In the genomic region with DNA sequence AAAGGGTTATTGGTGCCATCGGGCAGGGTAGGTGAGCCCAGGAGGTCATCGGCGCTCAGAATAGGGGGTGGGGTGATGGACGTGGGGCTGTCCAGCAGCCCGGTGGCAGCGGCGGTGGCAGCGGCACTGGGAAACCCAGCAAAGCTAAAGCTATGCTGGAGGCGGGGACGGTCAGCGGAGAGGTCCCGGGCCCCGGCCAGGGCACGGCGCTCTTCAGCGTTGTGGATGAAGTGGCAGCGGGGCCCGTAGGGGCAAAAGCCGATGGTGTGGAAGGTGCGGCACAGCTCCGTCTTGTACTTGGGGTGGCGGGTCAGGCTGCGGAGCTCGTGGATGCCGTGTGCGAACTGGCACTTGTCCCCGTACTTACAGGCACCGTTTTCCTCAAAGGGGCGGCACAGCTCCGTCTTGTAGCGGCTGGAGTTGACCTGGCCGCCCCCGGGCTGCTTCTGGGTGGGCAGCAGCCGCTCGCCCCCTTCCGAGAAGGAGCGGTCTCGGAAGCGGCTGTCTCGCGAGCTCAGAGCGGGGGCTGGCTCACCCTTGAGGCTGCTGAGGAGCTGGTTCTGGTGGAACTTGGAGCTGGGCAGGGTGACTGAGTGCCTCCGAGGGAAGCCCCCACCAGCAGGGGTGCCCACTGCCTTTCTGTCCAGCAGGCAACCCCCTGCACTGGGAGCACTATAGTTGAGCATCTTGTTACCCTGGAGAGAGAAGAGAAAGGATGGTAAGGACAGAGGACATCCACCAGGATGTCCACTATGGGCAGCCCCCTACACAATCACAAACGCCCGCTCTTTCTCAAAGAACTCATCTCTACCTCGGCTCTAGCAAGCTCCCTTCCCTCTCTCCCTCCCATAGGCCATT, we compare ENCODE assay signal across 8 cellular contexts. TPM values are rescaled to one million over a fixed set of nuclear protein-coding genes. Genes with fewer than 3 reads are reported as not detected.
DNase-seq lines count a peak whose midpoint lies in the region; ATAC-seq and TF ChIP-seq lines count a peak whose summit lies in the region.

No MANE protein-coding gene starts in this region.

- TF ChIP-seq POLR2A in upper lobe of left lung (IDR thresholded peaks at IDR 0.05), result no peak

- no peak for DNase-seq in MG63
- DNase-seq in memory B cell (ENCODE audit: low spot score in 2 of 2), result no peak
- peak in 1 of 2 donors; percentile 86 for DNase-seq in upper lobe of left lung
- no peak for DNase-seq in HPDE6-E6E7 (ENCODE audit: extremely low spot score)
- no peak for DNase-seq in iPS-NIHi7 (ENCODE audit: extremely low spot score)

- no peaks in the 10 kb centered on the region for H3K27me3 ChIP-seq in BLaER1
- H3K27me3 ChIP-seq in MG63, result no peaks in the 10 kb centered on the region
- H3K27me3 ChIP-seq in upper lobe of left lung, result no peaks in the 10 kb centered on the region

- H3K4me1 Mint-ChIP-seq in memory B cell, result peaks cover 46% of the 10 kb centered on the region

- peak in 1 of 6 experiments; percentile 14 for TF ChIP-seq CTCF in upper lobe of left lung (IDR thresholded peaks at IDR 0.05)

- H3K36me3 Mint-ChIP-seq in memory B cell, result peaks cover 34% of the 10 kb centered on the region

- H3K27ac Mint-ChIP-seq in memory B cell, result peak overlapping the region; percentile 93

- peak overlapping the region; percentile 90 for H3K4me2 ChIP-seq in BLaER1

- peak overlapping the region; percentile 99 for H3K4me3 ChIP-seq in BLaER1
- H3K4me3 ChIP-seq in MG63, result peak overlapping the region; percentile 85
- H3K4me3 ChIP-seq in upper lobe of left lung, result peak overlapping the region; percentile 72 to 86 (median 76)

- no peak for TF ChIP-seq EP300 in upper lobe of left lung (IDR thresholded peaks at IDR 0.05)

- H3K27me3 Mint-ChIP-seq in memory B cell, result no peaks in the 10 kb centered on the region

- peak overlapping the region; percentile 99 for H3K9ac ChIP-seq in BLaER1

- WGBS in upper lobe of left lung, 2 donors, result 33 to 34% methylated on average over 23 to 32 of the region's 46 CpGs

- ATAC-seq in memory B cell (ENCODE audit: low read depth), result no peak
- ATAC-seq in upper lobe of left lung (ENCODE audit: low FRiP score in 2 of 2), result no peak
- ATAC-seq in HG03108 (IDR thresholded peaks at IDR 0.05; ENCODE audit: unreplicated experiment), result no peak

- H4K20me1 ChIP-seq in BLaER1, result peaks cover 72% of the 10 kb centered on the region

- H3K4me3 Mint-ChIP-seq in memory B cell, result peak overlapping the region; percentile 89

- no peaks in the 10 kb centered on the region for H3K9me3 Mint-ChIP-seq in memory B cell

- H3K9me3 ChIP-seq in BLaER1 (no peaks in the 10 kb centered on the region; the same call in 1 of the 2 replicates), MG63 (no peaks in the 10 kb centered on the region), upper lobe of left lung (no peaks in the 10 kb centered on the region)

- H3K27ac ChIP-seq in BLaER1, result peak overlapping the region; percentile 97
- peak overlapping the region; percentile 86 for H3K27ac ChIP-seq in cingulate gyrus (ENCODE audit: low read depth, low read length)
- H3K27ac ChIP-seq in upper lobe of left lung, result peak overlapping the region; percentile 95 to 100 (median 99)

- H3K4me1 ChIP-seq in BLaER1 (peaks cover 35% of the 10 kb centered on the region), upper lobe of left lung (peaks cover 21 to 45% (median 36%) of the 10 kb centered on the region in 4 donors)

- peaks cover 55% of the 10 kb centered on the region for H3K36me3 ChIP-seq in BLaER1
- H3K36me3 ChIP-seq in MG63, result peaks cover 56% of the 10 kb centered on the region
- H3K36me3 ChIP-seq in upper lobe of left lung, result peaks cover 16 to 51% (median 22%) of the 10 kb centered on the region in 4 donors

RNA-seq across cellular contexts. Expression of gene ZFP36L1, which starts 2.8 kb away (rescaled TPM):
- total RNA-seq in MG63 (2014; rRNA removed; shearing (Covaris generic); ENCODE audit: low replicate concordance), result 9.3 and 30.2 TPM in 2 replicates
- 100 to 1,000 TPM; 268 to 511 (median 385) TPM for total RNA-seq in upper lobe of left lung
